ENCODE assay signal across 1 cellular context in the genomic region with DNA sequence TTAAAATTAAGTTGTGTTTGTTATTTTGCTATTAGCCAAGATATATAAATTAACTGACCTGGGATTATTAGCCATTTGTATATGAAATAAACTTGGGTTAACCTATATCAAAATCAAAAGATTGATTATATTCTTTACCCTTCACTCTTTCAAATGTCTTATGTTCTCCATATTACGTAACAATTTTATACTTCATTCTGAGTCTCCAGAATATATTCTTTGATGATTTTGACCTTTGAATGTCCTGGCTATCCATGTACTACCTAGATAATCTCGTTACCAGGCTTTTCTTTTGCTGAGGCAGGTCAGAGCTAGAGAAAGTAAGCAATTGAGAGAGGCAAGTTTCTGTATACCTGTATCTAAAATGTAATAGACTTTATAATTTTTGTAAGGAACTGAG.
TF ChIP-seq lines count a peak whose summit lies in the region.

No MANE protein-coding gene starts in this region.

TF ChIP-seq in HepG2, 621 proteins besides CTCF, POLR2A, EP300 and RAD21:
- TF ChIP-seq, protein P1, sequence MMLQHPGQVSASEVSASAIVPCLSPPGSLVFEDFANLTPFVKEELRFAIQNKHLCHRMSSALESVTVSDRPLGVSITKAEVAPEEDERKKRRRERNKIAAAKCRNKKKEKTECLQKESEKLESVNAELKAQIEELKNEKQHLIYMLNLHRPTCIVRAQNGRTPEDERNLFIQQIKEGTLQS (CRISPR knock-in tag; IDR thresholded peaks at IDR 0.05), result no peak
- no peak for TF ChIP-seq NR3C1 (CRISPR knock-in tag; IDR thresholded peaks at IDR 0.05)
- TF ChIP-seq EEA1 (CRISPR knock-in tag; IDR thresholded peaks at IDR 0.05; ENCODE audit: borderline replicate concordance), result no peak
- TF ChIP-seq ZNF768 (CRISPR knock-in tag; IDR thresholded peaks at IDR 0.05), result no peak
- TF ChIP-seq JARID2 (CRISPR knock-in tag; IDR thresholded peaks at IDR 0.05; ENCODE audit: insufficient replicate concordance), result no peak
- TF ChIP-seq ZIK1 (CRISPR knock-in tag; IDR thresholded peaks at IDR 0.05; ENCODE audit: borderline replicate concordance, low read depth), result no peak
- no peak for TF ChIP-seq DR1 (CRISPR knock-in tag; IDR thresholded peaks at IDR 0.05)
- no peak for TF ChIP-seq POLR2AphosphoS5 (IDR thresholded peaks at IDR 0.05; ENCODE audit: low read depth, low read length)
- no peak for TF ChIP-seq MBNL3 (CRISPR knock-in tag; conservative IDR thresholded peaks at IDR 0.05)
- TF ChIP-seq GATA4 (IDR thresholded peaks at IDR 0.05; ENCODE audit: borderline replicate concordance, low read depth), result no peak
- TF ChIP-seq, protein P2, sequence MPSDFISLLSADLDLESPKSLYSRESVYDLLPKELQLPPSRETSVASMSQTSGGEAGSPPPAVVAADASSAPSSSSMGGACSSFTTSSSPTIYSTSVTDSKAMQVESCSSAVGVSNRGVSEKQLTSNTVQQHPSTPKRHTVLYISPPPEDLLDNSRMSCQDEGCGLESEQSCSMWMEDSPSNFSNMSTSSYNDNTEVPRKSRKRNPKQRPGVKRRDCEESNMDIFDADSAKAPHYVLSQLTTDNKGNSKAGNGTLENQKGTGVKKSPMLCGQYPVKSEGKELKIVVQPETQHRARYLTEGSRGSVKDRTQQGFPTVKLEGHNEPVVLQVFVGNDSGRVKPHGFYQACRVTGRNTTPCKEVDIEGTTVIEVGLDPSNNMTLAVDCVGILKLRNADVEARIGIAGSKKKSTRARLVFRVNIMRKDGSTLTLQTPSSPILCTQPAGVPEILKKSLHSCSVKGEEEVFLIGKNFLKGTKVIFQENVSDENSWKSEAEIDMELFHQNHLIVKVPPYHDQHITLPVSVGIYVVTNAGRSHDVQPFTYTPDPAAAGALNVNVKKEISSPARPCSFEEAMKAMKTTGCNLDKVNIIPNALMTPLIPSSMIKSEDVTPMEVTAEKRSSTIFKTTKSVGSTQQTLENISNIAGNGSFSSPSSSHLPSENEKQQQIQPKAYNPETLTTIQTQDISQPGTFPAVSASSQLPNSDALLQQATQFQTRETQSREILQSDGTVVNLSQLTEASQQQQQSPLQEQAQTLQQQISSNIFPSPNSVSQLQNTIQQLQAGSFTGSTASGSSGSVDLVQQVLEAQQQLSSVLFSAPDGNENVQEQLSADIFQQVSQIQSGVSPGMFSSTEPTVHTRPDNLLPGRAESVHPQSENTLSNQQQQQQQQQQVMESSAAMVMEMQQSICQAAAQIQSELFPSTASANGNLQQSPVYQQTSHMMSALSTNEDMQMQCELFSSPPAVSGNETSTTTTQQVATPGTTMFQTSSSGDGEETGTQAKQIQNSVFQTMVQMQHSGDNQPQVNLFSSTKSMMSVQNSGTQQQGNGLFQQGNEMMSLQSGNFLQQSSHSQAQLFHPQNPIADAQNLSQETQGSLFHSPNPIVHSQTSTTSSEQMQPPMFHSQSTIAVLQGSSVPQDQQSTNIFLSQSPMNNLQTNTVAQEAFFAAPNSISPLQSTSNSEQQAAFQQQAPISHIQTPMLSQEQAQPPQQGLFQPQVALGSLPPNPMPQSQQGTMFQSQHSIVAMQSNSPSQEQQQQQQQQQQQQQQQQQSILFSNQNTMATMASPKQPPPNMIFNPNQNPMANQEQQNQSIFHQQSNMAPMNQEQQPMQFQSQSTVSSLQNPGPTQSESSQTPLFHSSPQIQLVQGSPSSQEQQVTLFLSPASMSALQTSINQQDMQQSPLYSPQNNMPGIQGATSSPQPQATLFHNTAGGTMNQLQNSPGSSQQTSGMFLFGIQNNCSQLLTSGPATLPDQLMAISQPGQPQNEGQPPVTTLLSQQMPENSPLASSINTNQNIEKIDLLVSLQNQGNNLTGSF (CRISPR knock-in tag; IDR thresholded peaks at IDR 0.05), result no peak
